In the genomic region with DNA sequence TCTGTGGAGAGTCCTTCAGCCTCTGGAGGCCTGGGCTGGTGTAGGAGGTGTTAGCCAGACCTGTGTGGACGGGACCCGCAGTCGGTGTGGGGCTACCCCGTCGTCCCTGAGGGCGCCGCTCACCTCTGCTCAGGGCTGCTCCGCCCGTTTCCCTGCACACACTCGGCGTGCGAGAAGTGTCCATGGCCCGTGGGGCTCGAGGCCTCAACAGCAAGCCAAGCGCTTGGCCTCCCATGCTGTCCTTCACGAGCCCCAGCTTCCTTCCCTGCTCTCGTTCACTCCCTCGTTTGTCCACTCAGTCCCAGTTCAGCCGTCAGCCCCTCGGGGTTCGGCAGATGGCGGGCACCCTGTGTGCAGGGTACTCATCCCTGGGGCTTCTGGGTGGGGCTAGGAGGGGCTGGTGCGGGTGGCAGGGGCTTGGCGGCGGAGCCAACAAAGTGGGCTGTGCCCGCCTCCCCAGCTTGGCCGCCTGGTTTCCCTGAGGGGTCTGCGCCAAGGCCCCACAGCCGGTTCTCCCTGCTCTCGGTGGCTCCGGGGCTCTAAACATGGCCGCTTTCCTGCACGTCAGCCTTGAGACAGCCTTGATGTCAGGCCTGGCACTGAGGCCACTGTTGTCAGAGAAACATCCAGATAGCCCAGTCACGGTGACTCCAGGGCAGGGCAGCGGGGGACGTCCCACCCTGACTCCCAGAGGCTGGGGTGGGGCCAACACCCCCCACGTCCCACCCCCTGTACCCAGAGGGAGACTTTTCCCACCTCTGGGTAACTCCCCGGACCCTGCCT, we compare ENCODE assay signal across 23 cellular contexts. TPM values are rescaled to one million over a fixed set of nuclear protein-coding genes. Genes with fewer than 3 reads are reported as not detected.
DNase-seq lines count a peak whose midpoint lies in the region; ATAC-seq and TF ChIP-seq lines count a peak whose summit lies in the region.
"Had no signal": no experiment of that assay in that cellular context is flagged by ENCODE, and none has a peak within 500 bp of the region (broad histone marks: within the 10 kb centered on the region; RNA-seq: fewer than 3 reads in every experiment).

No MANE protein-coding gene starts in this region.

- no peaks in the 10 kb centered on the region for H3K9me3 Mint-ChIP-seq in chondrocyte (ENCODE audit: low read depth)
- H3K9me3 Mint-ChIP-seq in activated naive CD8-positive, alpha-beta T cell treated with anti-CD3 and anti-CD28 coated beads for 36 hours = no peaks in the 10 kb centered on the region
- H3K9me3 Mint-ChIP-seq in natural killer cell = no peaks in the 10 kb centered on the region
- H3K9me3 Mint-ChIP-seq in activated T-helper 1 cell treated with anti-CD3 and anti-CD28 coated beads, Interleukin-12 subunit alpha, Interleukin-12 subunit beta, Interleukin-2, Interleukin-4 antibody, amounts not matched to agents 30 ng/mL and 10 ng/mL and 1 ng/mL, durations not matched to agents 14 hours and 24 hours and 36 hours = no peaks in the 10 kb centered on the region

- no peak overlapping the region for H4K91ac ChIP-seq in neuronal stem cell (ENCODE audit: low read depth, low read length, poor library complexity)

- no peak overlapping the region for H2AFZ ChIP-seq in neuronal stem cell (ENCODE audit: low read length)
- H2AFZ ChIP-seq: GM23248 had no signal

- WGBS in neuronal stem cell (ENCODE audit: extremely low coverage in 2 of 2, insufficient read length in 2 of 2, insufficient replicate concordance in 1 of 2), 2 donors = no CpG with 5 or more reads among the region's 38 CpGs

- peak overlapping the region; percentile 66 for H3K4ac ChIP-seq in neuronal stem cell (ENCODE audit: low read length)

- peak overlapping the region; percentile 49 for H3K27ac Mint-ChIP-seq in chondrocyte (ENCODE audit: unreplicated experiment)
- H3K27ac Mint-ChIP-seq in activated naive CD8-positive, alpha-beta T cell treated with anti-CD3 and anti-CD28 coated beads for 36 hours = no peak overlapping the region
- no peak overlapping the region for H3K27ac Mint-ChIP-seq in natural killer cell
- no peak overlapping the region for H3K27ac Mint-ChIP-seq in activated T-helper 1 cell treated with anti-CD3 and anti-CD28 coated beads, Interleukin-12 subunit alpha, Interleukin-12 subunit beta, Interleukin-2, Interleukin-4 antibody, amounts not matched to agents 30 ng/mL and 10 ng/mL and 1 ng/mL, durations not matched to agents 14 hours and 24 hours and 36 hours

- intact Hi-C loops in natural killer cell (cut with micrococcal nuclease) = no loop called here
- intact Hi-C loops in activated T-helper 1 cell treated with anti-CD3 and anti-CD28 coated beads, Interleukin-12 subunit alpha, Interleukin-12 subunit beta, Interleukin-2, Interleukin-4 antibody, amounts not matched to agents 30 ng/mL and 10 ng/mL and 1 ng/mL, durations not matched to agents 14 hours and 24 hours and 36 hours (cut with micrococcal nuclease) = no loop called here

- no peak overlapping the region for H3K4me3 ChIP-seq in neuronal stem cell (ENCODE audit: low read length in 2 of 2)
- H3K4me3 ChIP-seq: GM23248 had no signal

- H3K36me3 Mint-ChIP-seq in chondrocyte (ENCODE audit: low read depth) = no peaks in the 10 kb centered on the region
- H3K36me3 Mint-ChIP-seq in activated naive CD8-positive, alpha-beta T cell treated with anti-CD3 and anti-CD28 coated beads for 36 hours = no peaks in the 10 kb centered on the region
- H3K36me3 Mint-ChIP-seq in natural killer cell = no peaks in the 10 kb centered on the region
- no peaks in the 10 kb centered on the region for H3K36me3 Mint-ChIP-seq in activated T-helper 1 cell treated with anti-CD3 and anti-CD28 coated beads, Interleukin-12 subunit alpha, Interleukin-12 subunit beta, Interleukin-2, Interleukin-4 antibody, amounts not matched to agents 30 ng/mL and 10 ng/mL and 1 ng/mL, durations not matched to agents 14 hours and 24 hours and 36 hours (ENCODE audit: low read depth)
- H3K36me3 Mint-ChIP-seq: CD4-positive, alpha-beta memory T cell had no signal

- H3K4me1 Mint-ChIP-seq in chondrocyte (ENCODE audit: low read depth) (no peaks in the 10 kb centered on the region), natural killer cell (peaks cover 0 to 7% of the 10 kb centered on the region in 2 donors)
- no peaks in the 10 kb centered on the region for H3K4me1 Mint-ChIP-seq in activated naive CD8-positive, alpha-beta T cell treated with anti-CD3 and anti-CD28 coated beads for 36 hours
- H3K4me1 Mint-ChIP-seq in activated T-helper 1 cell treated with anti-CD3 and anti-CD28 coated beads, Interleukin-12 subunit alpha, Interleukin-12 subunit beta, Interleukin-2, Interleukin-4 antibody, amounts not matched to agents 30 ng/mL and 10 ng/mL and 1 ng/mL, durations not matched to agents 14 hours and 24 hours and 36 hours (ENCODE audit: low read depth) = no peaks in the 10 kb centered on the region
- H3K4me1 Mint-ChIP-seq: H9 had no signal

- no peak overlapping the region for H2BK12ac ChIP-seq in neuronal stem cell (ENCODE audit: low read length)

- H3K9me3 ChIP-seq in neuronal stem cell (replicated peaks in 1 of 2; ENCODE audit: control insufficient read depth in 2 of 2, insufficient read depth in 1 of 2, low read depth in 1 of 2, low read length in 2 of 2) = peaks cover 0 to 5% of the 10 kb centered on the region in 2 donors

- H3K23ac ChIP-seq in neuronal stem cell (ENCODE audit: low read depth, low read length, poor library complexity) = peak overlapping the region; percentile 12

- peak overlapping the region; percentile 94 for H2AK5ac ChIP-seq in neuronal stem cell (ENCODE audit: low read depth, low read length)

- no peak overlapping the region for H3K9ac ChIP-seq in neuronal stem cell (ENCODE audit: low read depth, low read length, poor library complexity)
- H3K9ac ChIP-seq: GM23248 had no signal

- no peak overlapping the region for H2BK5ac ChIP-seq in neuronal stem cell (ENCODE audit: low read length)

- peaks cover 0 to 6% of the 10 kb centered on the region in 2 donors for H3K4me1 ChIP-seq in neuronal stem cell (ENCODE audit: control insufficient read depth in 2 of 2, insufficient read depth in 1 of 2, low read depth in 1 of 2, low read length in 2 of 2)

- peak overlapping the region; percentile 16 for H3K27ac ChIP-seq in neuronal stem cell (replicated peaks; ENCODE audit: low read length)
- H3K27ac ChIP-seq: GM23248 had no signal

- H3K79me1 ChIP-seq in neuronal stem cell (ENCODE audit: low read depth, low read length) = no peaks in the 10 kb centered on the region

- no peak overlapping the region for H3K4me2 ChIP-seq in neuronal stem cell (ENCODE audit: insufficient read depth, low read length, poor library complexity, severe bottlenecking)

- DNase-seq in chondrocyte (ENCODE audit: low spot score) (no peak), neuronal stem cell (ENCODE audit: low spot score) (no peak), natural killer cell (no peak)
- no peak for DNase-seq in activated naive CD8-positive, alpha-beta T cell treated with anti-CD3 and anti-CD28 coated beads for 36 hours
- DNase-seq in activated T-helper 1 cell treated with anti-CD3 and anti-CD28 coated beads, Interleukin-12 subunit alpha, Interleukin-12 subunit beta, Interleukin-2, Interleukin-4 antibody, amounts not matched to agents 30 ng/mL and 10 ng/mL and 1 ng/mL, durations not matched to agents 14 hours and 24 hours and 36 hours (ENCODE audit: low spot score) = no peak
- DNase-seq: C1 segment of cervical spinal cord; Calu3; CD4-positive, alpha-beta memory T cell; COR-L47; DMS53; DMS79 treated with DMSO at 0.1 percent for 48 hours; GF-D8; H9 had no signal

- H3K4me3 Mint-ChIP-seq in chondrocyte (ENCODE audit: unreplicated experiment) (no peak overlapping the region), natural killer cell (no peak overlapping the region)
- no peak overlapping the region for H3K4me3 Mint-ChIP-seq in activated naive CD8-positive, alpha-beta T cell treated with anti-CD3 and anti-CD28 coated beads for 36 hours
- no peak overlapping the region for H3K4me3 Mint-ChIP-seq in activated T-helper 1 cell treated with anti-CD3 and anti-CD28 coated beads, Interleukin-12 subunit alpha, Interleukin-12 subunit beta, Interleukin-2, Interleukin-4 antibody, amounts not matched to agents 30 ng/mL and 10 ng/mL and 1 ng/mL, durations not matched to agents 14 hours and 24 hours and 36 hours
- H3K4me3 Mint-ChIP-seq: H9 had no signal

- H3K27me3 ChIP-seq in neuronal stem cell (ENCODE audit: control insufficient read depth in 3 of 3, insufficient read depth in 3 of 3, low read depth in 1 of 3, low read length in 3 of 3) = peaks cover 0 to 2% (median 0%) of the 10 kb centered on the region in 3 experiments

- no peak overlapping the region for H2BK15ac ChIP-seq in neuronal stem cell (ENCODE audit: low read length)

- no peak for ATAC-seq in GM21367 (IDR thresholded peaks at IDR 0.05; ENCODE audit: unreplicated experiment)
- no peak for ATAC-seq in natural killer cell
- ATAC-seq: HCT116 had no signal

- no peak for TF ChIP-seq RAD21 in Ishikawa (IDR thresholded peaks at IDR 0.05; ENCODE audit: low read depth)

- H3K27me3 Mint-ChIP-seq in chondrocyte (ENCODE audit: low read depth) (no peaks in the 10 kb centered on the region), natural killer cell (ENCODE audit: low read depth in 2 of 2) (no peaks in the 10 kb centered on the region)
- no peaks in the 10 kb centered on the region for H3K27me3 Mint-ChIP-seq in activated naive CD8-positive, alpha-beta T cell treated with anti-CD3 and anti-CD28 coated beads for 36 hours
- H3K27me3 Mint-ChIP-seq in activated T-helper 1 cell treated with anti-CD3 and anti-CD28 coated beads, Interleukin-12 subunit alpha, Interleukin-12 subunit beta, Interleukin-2, Interleukin-4 antibody, amounts not matched to agents 30 ng/mL and 10 ng/mL and 1 ng/mL, durations not matched to agents 14 hours and 24 hours and 36 hours (ENCODE audit: insufficient read depth) = no peaks in the 10 kb centered on the region
- H3K27me3 Mint-ChIP-seq: CD4-positive, alpha-beta memory T cell had no signal

- TF ChIP-seq EP300 in Ishikawa (IDR thresholded peaks at IDR 0.05; ENCODE audit: borderline replicate concordance) = no peak

- H3K18ac ChIP-seq in neuronal stem cell (ENCODE audit: low read length) = peak overlapping the region; percentile 65

- H4K8ac ChIP-seq in neuronal stem cell (ENCODE audit: low read depth, low read length) = peak overlapping the region; percentile 93

- TF ChIP-seq CTCF in chondrocyte (IDR thresholded peaks at IDR 0.05) (no peak), natural killer cell (IDR thresholded peaks at IDR 0.05) (no peak)

- no peaks in the 10 kb centered on the region for H3K36me3 ChIP-seq in neuronal stem cell (replicated peaks in 1 of 2; ENCODE audit: control insufficient read depth in 2 of 2, insufficient read depth in 2 of 2, low read length in 2 of 2)

- no peak overlapping the region for H2BK120ac ChIP-seq in neuronal stem cell (ENCODE audit: low read depth, low read length)

- H3K14ac ChIP-seq in neuronal stem cell (ENCODE audit: low read length) = peak overlapping the region; percentile 91

RNA-seq across cellular contexts. Expression of gene MUC6, which starts 3.3 kb away (rescaled TPM):
- total RNA-seq in chondrocyte (not detected in 3 replicates), natural killer cell (not detected)
- not detected for polyA plus RNA-seq in neuronal stem cell (2013, experiment 1 of 2)
- polyA plus RNA-seq in neuronal stem cell (2013, experiment 2 of 2) = not detected
- not detected for total RNA-seq in activated naive CD8-positive, alpha-beta T cell treated with anti-CD3 and anti-CD28 coated beads for 36 hours
- not detected in 2 replicates for total RNA-seq in activated T-helper 1 cell treated with anti-CD3 and anti-CD28 coated beads, Interleukin-12 subunit alpha, Interleukin-12 subunit beta, Interleukin-2, Interleukin-4 antibody, amounts not matched to agents 30 ng/mL and 10 ng/mL and 1 ng/mL, durations not matched to agents 14 hours and 24 hours and 36 hours
- total RNA-seq: A172; A673; CD4-positive, alpha-beta memory T cell; Daoy; G401; GM23248; H4; H9 had no signal
- polyA plus RNA-seq: BJ, GM23248 had no signal

RNA-seq across cellular contexts. Expression of gene MUC2, which starts 41.5 kb away (rescaled TPM):
- total RNA-seq in chondrocyte = not detected in 3 replicates
- not detected for polyA plus RNA-seq in neuronal stem cell (2013, experiment 1 of 2)
- under 0.01 TPM for polyA plus RNA-seq in neuronal stem cell (2013, experiment 2 of 2)
- not detected for total RNA-seq in activated naive CD8-positive, alpha-beta T cell treated with anti-CD3 and anti-CD28 coated beads for 36 hours
- not detected for total RNA-seq in natural killer cell
- not detected in 2 replicates for total RNA-seq in activated T-helper 1 cell treated with anti-CD3 and anti-CD28 coated beads, Interleukin-12 subunit alpha, Interleukin-12 subunit beta, Interleukin-2, Interleukin-4 antibody, amounts not matched to agents 30 ng/mL and 10 ng/mL and 1 ng/mL, durations not matched to agents 14 hours and 24 hours and 36 hours
- total RNA-seq: A172; A673; Calu3; CD4-positive, alpha-beta memory T cell; Daoy; G401; GM23248; H4; H9 had no signal
- polyA plus RNA-seq: BJ; CD4-positive, alpha-beta memory T cell; GM23248 had no signal
